Comparison of ENCODE assay signal across 8 cellular contexts in the genomic region with DNA sequence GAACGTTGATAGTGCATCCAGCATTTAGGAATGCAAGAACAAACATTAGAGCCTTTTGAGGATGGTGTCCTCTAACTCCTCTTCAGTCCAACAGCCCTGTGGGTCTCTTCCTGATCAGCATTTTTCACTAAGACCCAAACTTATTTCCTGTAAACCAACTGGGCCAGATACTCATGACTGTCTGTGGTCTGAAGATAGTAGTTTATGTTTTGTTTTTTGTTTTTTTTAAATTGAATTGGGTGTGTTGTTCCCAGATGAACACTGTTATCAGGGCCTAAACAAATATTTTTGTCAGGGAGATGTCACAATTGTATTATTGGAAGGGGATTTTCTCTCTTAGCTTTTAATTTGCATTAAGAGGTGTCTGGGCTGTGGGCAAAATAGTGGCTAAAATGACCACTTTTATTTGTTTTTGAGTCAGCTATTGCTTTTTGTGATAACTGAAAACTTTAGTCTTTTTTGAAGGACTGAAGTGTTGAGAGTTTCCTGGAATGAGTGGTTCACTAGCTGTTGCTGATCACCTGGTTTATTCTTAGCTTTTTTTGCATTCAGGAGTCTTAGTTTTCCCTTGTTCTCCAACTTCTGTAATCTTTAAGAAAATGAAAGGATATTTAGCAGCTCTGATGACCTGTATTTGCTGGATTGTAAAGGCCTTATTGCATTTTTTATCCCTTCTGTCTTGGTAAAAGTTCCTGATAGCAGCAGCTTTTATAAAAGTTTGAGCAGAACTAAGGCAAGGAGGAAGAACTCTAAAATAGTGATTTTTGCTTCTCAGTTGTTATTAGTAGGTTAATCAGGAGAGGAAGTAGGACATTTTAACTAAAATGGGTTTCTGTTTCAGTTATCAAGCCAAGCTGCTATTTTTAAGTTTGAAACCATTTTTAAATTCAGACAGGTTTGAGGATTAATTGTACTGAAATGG. TPM values are rescaled to one million over a fixed set of nuclear protein-coding genes. Genes with fewer than 3 reads are reported as not detected.
DNase-seq lines count a peak whose midpoint lies in the region; ATAC-seq, FAIRE-seq and TF ChIP-seq lines count a peak whose summit lies in the region.

No MANE protein-coding gene starts in this region.

- CTCF ChIA-PET in CD4-positive, alpha-beta T cell (lab: Charles Lee) = interaction anchor here (0.6 kb wide), 1 partner anchor 42 kb away, joined by 4 read pairs; no protein-coding TSS in a partner anchor

- H3K36me3 Mint-ChIP-seq in CD4-positive, alpha-beta T cell (ENCODE audit: low read depth) = peaks cover 35% of the 10 kb centered on the region
- peaks cover 2% of the 10 kb centered on the region for H3K36me3 Mint-ChIP-seq in endodermal cell (ENCODE audit: low read depth)

- H3K4me1 Mint-ChIP-seq in CD4-positive, alpha-beta T cell (ENCODE audit: low read depth) = peaks cover 92% of the 10 kb centered on the region
- H3K4me1 Mint-ChIP-seq in endodermal cell = peaks cover 61% of the 10 kb centered on the region

- intact Hi-C loops in CD4-positive, alpha-beta T cell (cut with DNase I, micrococcal nuclease) = loop anchor here in 1 of 2 experiments (10.0 kb wide), 3 partner anchors 230 to 1400 kb away; a partner anchor contains a TSS

- H3K27ac Mint-ChIP-seq in CD4-positive, alpha-beta T cell = peak overlapping the region; percentile 0
- H3K27ac Mint-ChIP-seq in endodermal cell = peak overlapping the region; percentile 56

- H3K4me3 Mint-ChIP-seq in CD4-positive, alpha-beta T cell = peak overlapping the region; percentile 65
- H3K4me3 Mint-ChIP-seq in endodermal cell = no peak overlapping the region

- no peak overlapping the region for H3K9ac ChIP-seq in endodermal cell (ENCODE audit: extremely low read depth, low read length, poor library complexity, severe bottlenecking)

- no peak for TF ChIP-seq CTCF in CD4-positive, alpha-beta T cell (IDR thresholded peaks at IDR 0.05)
- TF ChIP-seq CTCF in endodermal cell (conservative IDR thresholded peaks at IDR 0.05) (no peak), BE2C (IDR thresholded peaks at IDR 0.05; ENCODE audit: low read depth, low read length) (no peak)

- H3K4me1 ChIP-seq in endodermal cell (ENCODE audit: control insufficient read depth, insufficient read depth, low read length) (no peaks in the 10 kb centered on the region), BE2C (no peaks in the 10 kb centered on the region; the same call in none of the 2 replicates)

- POLR2A ChIA-PET in CD4-positive, alpha-beta T cell (lab: Charles Lee) = interaction anchor here (0.7 to 1.3 kb wide), 5 partner anchors 9 to 627 kb away, joined by 3 to 5 read pairs (median 3); no protein-coding TSS in a partner anchor

- no peak for DNase-seq in CD4-positive, alpha-beta T cell
- no peak for DNase-seq in endodermal cell
- DNase-seq in BE2C = no peak
- no peak for DNase-seq in urothelium cell line (ENCODE audit: low spot score)
- no peak for DNase-seq in NCI-H748 treated with DMSO at 0.1 percent for 48 hours (lab: John Stamatoyannopoulos, UW)
- no peak for DNase-seq in T-helper 9 cell

- H3K27ac ChIP-seq in CD4-positive, alpha-beta T cell (ENCODE audit: low read depth, low read length) = no peak overlapping the region
- H3K27ac ChIP-seq in endodermal cell (ENCODE audit: low read depth, low read length) = no peak overlapping the region

- H3K9me3 Mint-ChIP-seq in CD4-positive, alpha-beta T cell = no peaks in the 10 kb centered on the region
- no peaks in the 10 kb centered on the region for H3K9me3 Mint-ChIP-seq in endodermal cell

- WGBS in endodermal cell (ENCODE audit: insufficient coverage in 1 of 2, insufficient read length in 1 of 2), 2 experiments = 60 to 100% methylated on average over 1 of the region's 1 CpG

- no peak for ATAC-seq in CD4-positive, alpha-beta T cell (ENCODE audit: poor library complexity)
- ATAC-seq in GM19455 (IDR thresholded peaks at IDR 0.05; ENCODE audit: unreplicated experiment) (peak; percentile 62), HG03439 (IDR thresholded peaks at IDR 0.05; ENCODE audit: unreplicated experiment) (peak; percentile 50)

- H3K36me3 ChIP-seq in endodermal cell (ENCODE audit: control insufficient read depth, insufficient read depth, low read length) = no peaks in the 10 kb centered on the region
- no peaks in the 10 kb centered on the region for H3K36me3 ChIP-seq in BE2C

- FAIRE-seq in urothelium cell line (lab: Jason Lieb, UNC) = no peak

- H3K4me3 ChIP-seq in endodermal cell (ENCODE audit: low read length) = no peak overlapping the region
- H3K4me3 ChIP-seq in BE2C (ENCODE audit: low read depth, low read length) = no peak overlapping the region

- H3K9me3 ChIP-seq in CD4-positive, alpha-beta T cell (ENCODE audit: control insufficient read depth, low read length) = no peaks in the 10 kb centered on the region
- no peaks in the 10 kb centered on the region for H3K9me3 ChIP-seq in endodermal cell (ENCODE audit: control insufficient read depth, low read length)
- no peaks in the 10 kb centered on the region for H3K9me3 ChIP-seq in BE2C

- no peaks in the 10 kb centered on the region for H3K27me3 ChIP-seq in CD4-positive, alpha-beta T cell (ENCODE audit: control insufficient read depth, insufficient read depth, low read length)
- H3K27me3 ChIP-seq in endodermal cell (ENCODE audit: control insufficient read depth, insufficient read depth, low read length, poor library complexity, severe bottlenecking) = no peaks in the 10 kb centered on the region
- H3K27me3 ChIP-seq in BE2C = no peaks in the 10 kb centered on the region

- no peaks in the 10 kb centered on the region for H3K27me3 Mint-ChIP-seq in CD4-positive, alpha-beta T cell
- H3K27me3 Mint-ChIP-seq in endodermal cell (ENCODE audit: insufficient read depth) = peaks cover 7% of the 10 kb centered on the region

RNA-seq across cellular contexts. Expression of a gene that starts 5.5 kb away (rescaled TPM):
- 10 to 100 TPM; 50.6 to 52.7 TPM for total RNA-seq in CD4-positive, alpha-beta T cell
- 10 to 100 TPM; 60.7 to 62.1 TPM for total RNA-seq in endodermal cell
- 38.4 TPM for polyA plus RNA-seq in endodermal cell (2013, experiment 1 of 2)
- polyA plus RNA-seq in endodermal cell (2013, experiment 2 of 2) = 39.0 TPM
- polyA plus RNA-seq in BE2C (2012; ENCODE audit: insufficient read depth, insufficient read length, low read depth) = 3.6 TPM
